Comparison of ENCODE assay signal across 25 cellular contexts in genomic region chr1:219372916-219373615, GRCh38.
DNase-seq lines count a peak whose midpoint lies in the region; FAIRE-seq and TF ChIP-seq lines count a peak whose summit lies in the region.
"Had no signal": no experiment of that assay in that cellular context is flagged by ENCODE, and none has a peak within 500 bp of the region (broad histone marks: within the 10 kb centered on the region; RNA-seq: fewer than 3 reads in every experiment).

No MANE protein-coding gene starts in this region.

- H3K4me2 ChIP-seq in H1 (ENCODE audit: insufficient read depth in 1 of 2, low read depth in 2 of 2, low read length in 2 of 2) (no peak overlapping the region), smooth muscle cell (no peak overlapping the region)

- no peak overlapping the region for H3K23ac ChIP-seq in H1 (ENCODE audit: insufficient read length)

- TF ChIP-seq EP300 in H1 (IDR thresholded peaks at IDR 0.05; ENCODE audit: borderline replicate concordance in 1 of 2, low read depth in 2 of 2, low read length in 2 of 2): no peak

- no peaks in the 10 kb centered on the region for H3K27me3 ChIP-seq in H1 (replicated peaks in 1 of 4; ENCODE audit: control insufficient read depth in 3 of 4, extremely low read depth in 1 of 4, insufficient read depth in 3 of 4, low read length in 3 of 4)
- no peaks in the 10 kb centered on the region for H3K27me3 ChIP-seq in smooth muscle cell (ENCODE audit: low read depth)
- H3K27me3 ChIP-seq: SJSA1 had no signal

- H3K9me3 ChIP-seq in H1 (ENCODE audit: insufficient read depth in 2 of 2, low read depth in 1 of 2, low read length in 1 of 2): no peaks in the 10 kb centered on the region
- no peaks in the 10 kb centered on the region for H3K9me3 ChIP-seq in smooth muscle cell (replicated peaks; ENCODE audit: low read depth)
- H3K9me3 ChIP-seq: HAP-1, SJSA1 had no signal

- CTCF ChIA-PET in H1 (lab: Charles Lee; ENCODE audit: partially characterized antibody) (interaction anchor here (0.6 to 1.9 kb wide), 8 partner anchors 10 to 1073 kb away, joined by 3 to 16 read pairs (median 4); no protein-coding TSS in a partner anchor), HEK293T (lab: Yijun Ruan, JAX) (interaction anchor here (0.6 to 1.2 kb wide), 3 partner anchors 13 to 717 kb away, joined by 4 to 7 read pairs (median 4); no protein-coding TSS in a partner anchor)

- H2AK5ac ChIP-seq in H1 (ENCODE audit: low read depth, low read length): no peak overlapping the region

- H3K4me3 ChIP-seq in H1 (ENCODE audit: extremely low read depth in 1 of 4, insufficient read depth in 2 of 4, low read depth in 3 of 4, low read length in 4 of 4): no peak overlapping the region
- H3K4me3 ChIP-seq in smooth muscle cell: no peak overlapping the region
- H3K4me3 ChIP-seq: HAP-1, K562, SJSA1 had no signal

- no peak overlapping the region for H4K5ac ChIP-seq in H1 (ENCODE audit: insufficient read length, low read depth, low read length)

- H3K4me1 ChIP-seq in H1 (replicated peaks in 1 of 4; ENCODE audit: control insufficient read depth in 3 of 4, insufficient read depth in 4 of 4, low read length in 3 of 4) (peaks cover 0 to 4% (median 0%) of the 10 kb centered on the region in 4 experiments; a peak in 1 of 7 replicates), smooth muscle cell (ENCODE audit: low read depth) (no peaks in the 10 kb centered on the region)
- H3K4me1 ChIP-seq: SJSA1 had no signal

- no peak overlapping the region for H2BK20ac ChIP-seq in H1 (ENCODE audit: low read length)

- H3K4ac ChIP-seq in H1 (replicated peaks; ENCODE audit: insufficient read length, low read depth, low read length): no peak overlapping the region

- H3F3A ChIP-seq in smooth muscle cell (ENCODE audit: low read depth): no peaks in the 10 kb centered on the region

- H2AFZ ChIP-seq in H1 (ENCODE audit: low read length): 0 out of 2 replicates have a peak overlapping the region, but pooled peaks have one; percentile 15
- peak overlapping the region; percentile 20 for H2AFZ ChIP-seq in smooth muscle cell (ENCODE audit: low read depth)

- no peak overlapping the region for H3K9ac ChIP-seq in H1 (replicated peaks in 1 of 4; ENCODE audit: extremely low read depth in 1 of 4, low read depth in 3 of 4, low read length in 3 of 4)
- no peak overlapping the region for H3K9ac ChIP-seq in smooth muscle cell (ENCODE audit: low read depth)

- TF ChIP-seq POLR2A in H1 (IDR thresholded peaks at IDR 0.05; ENCODE audit: control extremely low read depth in 1 of 2, low read depth in 2 of 2, low read length in 2 of 2): no peak

- H2BK5ac ChIP-seq in H1 (ENCODE audit: low read depth, low read length): no peak overlapping the region

- no peak for TF ChIP-seq CTCF in H1 (IDR thresholded peaks at IDR 0.05; ENCODE audit: control extremely low read depth in 1 of 3, insufficient read depth in 1 of 3, low read depth in 1 of 3, low read length in 3 of 3)
- no peak for TF ChIP-seq CTCF in smooth muscle cell (IDR thresholded peaks at IDR 0.05; ENCODE audit: borderline replicate concordance, insufficient read depth, poor library complexity, severe bottlenecking)

- H4K8ac ChIP-seq in H1 (ENCODE audit: extremely low read depth, insufficient read depth, low read length): no peak overlapping the region

- H2BK12ac ChIP-seq in H1 (ENCODE audit: low read depth, low read length): no peak overlapping the region

- 93% methylated on average over 6 of the region's 6 CpGs; no CpG with 5 or more reads in 1 of the 2 experiments for WGBS in H1 (ENCODE audit: extremely low coverage in 1 of 2, insufficient coverage in 1 of 2, insufficient read length in 1 of 2, insufficient replicate concordance in 2 of 2, low coverage in 1 of 2, low lambda C conversion rate in 2 of 2, missing lambda C conversion rate in 1 of 2), 2 experiments
- 84% methylated on average over 6 of the region's 6 CpGs for whole genome bisulfite sequencing in smooth muscle cell (ENCODE audit: low lambda C conversion rate)

- no peak overlapping the region for H3K14ac ChIP-seq in H1 (ENCODE audit: insufficient read length)

- H3K23me2 ChIP-seq in H1 (ENCODE audit: low read depth, low read length): no peaks in the 10 kb centered on the region

- H4K91ac ChIP-seq in H1 (replicated peaks; ENCODE audit: insufficient read length, low read length): no peak overlapping the region

- POLR2A ChIA-PET in H1 (lab: Charles Lee; ENCODE audit: partially characterized antibody): no interaction called here
- POLR2A ChIA-PET in HEK293T (lab: Yijun Ruan, JAX): no interaction called here

- no peak overlapping the region for H3K18ac ChIP-seq in H1 (ENCODE audit: extremely low read depth, low read length)

- DNase-seq in DMS53 (lab: John Stamatoyannopoulos, UW): peak; percentile 17
- no peak for DNase-seq in DMS53 treated with DMSO at 0.1 percent for 48 hours (lab: John Stamatoyannopoulos, UW; ENCODE audit: unreplicated experiment)
- DNase-seq in NCI-H82 (lab: John Stamatoyannopoulos, UW): peak; percentile 65
- DNase-seq in H1 (ENCODE audit: low read depth in 1 of 2, low spot score in 2 of 2): no peak
- no peak for DNase-seq in smooth muscle cell (lab: John Stamatoyannopoulos, UW; ENCODE audit: unreplicated experiment)
- DNase-seq in HEK293T (ENCODE audit: extremely low spot score): no peak
- no peak for DNase-seq in COLO668 (lab: John Stamatoyannopoulos, UW; ENCODE audit: unreplicated experiment)
- no peak for DNase-seq in ACHN
- DNase-seq: AML-193; C1 segment of cervical spinal cord; CD8-positive, alpha-beta T cell; DMS79 treated with DMSO at 0.1 percent for 48 hours; MM.1S; NCI-H1048; NCI-H1417 treated with DMSO at 0.1 percent for 48 hours; NCI-H187; NCI-H2107; NCI-H2227 treated with DMSO at 0.1 percent for 48 hours; NCI-H510A treated with DMSO at 0.1 percent for 48 hours; NCI-H774; T-helper 2 cell had no signal

- no peaks in the 10 kb centered on the region for H3K79me1 ChIP-seq in H1 (ENCODE audit: low read depth, low read length)

- H2BK15ac ChIP-seq in H1 (ENCODE audit: low read length): no peak overlapping the region

- in situ Hi-C loops in ACHN (cut with HindIII; ENCODE audit: low pct_ligation_motif_present, low pct_unique_long_range_greater_than_20kb, low sequenced_read_pairs): no loop called here

- no peaks in the 10 kb centered on the region for H3K79me2 ChIP-seq in H1 (ENCODE audit: control insufficient read depth in 1 of 2, insufficient read depth in 2 of 2, low read length in 2 of 2)
- H3K79me2 ChIP-seq in smooth muscle cell (ENCODE audit: low read depth): no peaks in the 10 kb centered on the region

- no peak for TF ChIP-seq RAD21 in H1 (IDR thresholded peaks at IDR 0.05 in 1 of 2, conservative IDR thresholded peaks at IDR 0.05 in 1 of 2; ENCODE audit: low read depth in 2 of 2, low read length in 2 of 2)

- no peak for FAIRE-seq in H1 (lab: Jason Lieb, UNC)
- FAIRE-seq: K562 had no signal

- no peak overlapping the region for H3K27ac ChIP-seq in H1 (ENCODE audit: low read depth, low read length)
- no peak overlapping the region for H3K27ac ChIP-seq in smooth muscle cell (ENCODE audit: low read depth)
- H3K27ac ChIP-seq: 22Rv1, SJSA1 had no signal

- H3K56ac ChIP-seq in H1 (replicated peaks; ENCODE audit: insufficient read length, low read depth, low read length): no peak overlapping the region

- H3K36me3 ChIP-seq in H1 (ENCODE audit: control insufficient read depth in 2 of 4, insufficient read depth in 4 of 4, low read length in 3 of 4) (no peaks in the 10 kb centered on the region), smooth muscle cell (ENCODE audit: low read depth) (no peaks in the 10 kb centered on the region)
- H3K36me3 ChIP-seq: HAP-1, SJSA1 had no signal

- no peaks in the 10 kb centered on the region for H4K20me1 ChIP-seq in H1 (replicated peaks in 1 of 2; ENCODE audit: control insufficient read depth in 1 of 2, insufficient read depth in 2 of 2, low read length in 2 of 2)
- no peaks in the 10 kb centered on the region for H4K20me1 ChIP-seq in smooth muscle cell (ENCODE audit: low read depth)

- H2BK120ac ChIP-seq in H1 (replicated peaks; ENCODE audit: low read depth, low read length): no peak overlapping the region

TF ChIP-seq in H1, 55 proteins besides CTCF, POLR2A, EP300 and RAD21 (continues in another document):
- TF ChIP-seq MAFK (IDR thresholded peaks at IDR 0.05; ENCODE audit: low read depth, low read length) (no peak), SRF (IDR thresholded peaks at IDR 0.05; ENCODE audit: low read depth, low read length) (no peak), PHF8 (conservative IDR thresholded peaks at IDR 0.05; ENCODE audit: low read depth, low read length) (no peak), CBX8 (IDR thresholded peaks at IDR 0.05; ENCODE audit: borderline replicate concordance, low read depth, low read length) (no peak), EZH2 (IDR thresholded peaks at IDR 0.05; ENCODE audit: low read depth, low read length, severe bottlenecking) (no peak), TAF7 (optimal IDR thresholded peaks at IDR 0.05; ENCODE audit: borderline replicate concordance, low read depth, low read length) (no peak), ASH2L (IDR thresholded peaks at IDR 0.05; ENCODE audit: low read length) (no peak), EGR1 (IDR thresholded peaks at IDR 0.05; ENCODE audit: borderline replicate concordance, low read depth, low read length) (no peak)

TF ChIP-seq in HEK293T, 16 proteins besides CTCF, POLR2A, EP300 and RAD21:
- no peak for TF ChIP-seq FOXA1 (IDR thresholded peaks at IDR 0.05)
- no peak for TF ChIP-seq ARNT (IDR thresholded peaks at IDR 0.05)
- no peak for TF ChIP-seq TARDBP (IDR thresholded peaks at IDR 0.05)
- TF ChIP-seq NFRKB (IDR thresholded peaks at IDR 0.05): no peak
- TF ChIP-seq CTBP1 (IDR thresholded peaks at IDR 0.05; ENCODE audit: borderline replicate concordance): no peak
- no peak for TF ChIP-seq ELF4 (IDR thresholded peaks at IDR 0.05)
- no peak for TF ChIP-seq PKNOX1 (IDR thresholded peaks at IDR 0.05)
- no peak for TF ChIP-seq LEF1 (IDR thresholded peaks at IDR 0.05; ENCODE audit: borderline replicate concordance)
- TF ChIP-seq FOXK2 (IDR thresholded peaks at IDR 0.05): no peak
- TF ChIP-seq FOXM1 (IDR thresholded peaks at IDR 0.05; ENCODE audit: borderline replicate concordance): no peak
- no peak for TF ChIP-seq SP1 (IDR thresholded peaks at IDR 0.05)
- no peak for TF ChIP-seq HDGF (IDR thresholded peaks at IDR 0.05; ENCODE audit: borderline replicate concordance)

Comparison
In these comparisons a context has a peak if more than half of its experiments do, and no peak if none do; other contexts are left out.
1. DNase-seq: peak in DMS53 (single experiment) and NCI-H82 (single experiment); none in DMS53 treated with DMSO at 0.1 percent for 48 hours (single experiment), H1 (0 of 2), smooth muscle cell (single experiment), HEK293T (single experiment), COLO668 (single experiment) and ACHN (single experiment).